Comparison of ENCODE assay signal across 11 cellular contexts in the genomic region with DNA sequence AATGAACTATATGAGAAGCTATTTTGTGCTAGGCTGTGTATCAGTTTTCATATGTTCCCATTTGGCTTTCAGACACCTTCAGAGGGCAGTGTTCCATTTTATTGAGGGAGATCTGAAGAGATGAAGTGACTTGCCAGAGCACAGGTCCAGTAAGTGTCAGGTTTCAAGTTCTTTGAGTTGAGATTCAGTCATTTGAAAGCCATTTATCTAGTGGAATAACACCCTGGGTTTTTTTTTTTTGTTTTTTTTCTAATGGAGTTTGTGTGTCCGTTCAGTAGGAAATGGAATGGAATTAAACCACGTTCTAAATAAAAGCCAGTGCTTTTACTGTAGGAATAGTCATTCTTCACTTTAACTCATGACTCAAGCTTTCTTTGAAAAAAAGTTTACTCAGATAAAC.
A peak's percentile ranks its signal among the peaks of the same experiment; 100 is the strongest.
DNase-seq lines count a peak whose midpoint lies in the region; ATAC-seq and TF ChIP-seq lines count a peak whose summit lies in the region.
"Had no signal": no experiment of that assay in that cellular context is flagged by ENCODE, and none has a peak within 500 bp of the region (broad histone marks: within the 10 kb centered on the region; RNA-seq: fewer than 3 reads in every experiment).

No MANE protein-coding gene starts in this region.

- CTCF ChIA-PET in AG04450 (lab: Charles Lee), result interaction anchor here (0.7 to 1.7 kb wide), 3 partner anchors 9 to 420 kb away, joined by 4 to 8 read pairs (median 4); no protein-coding TSS in a partner anchor

- no peak for DNase-seq in AG04450 (ENCODE audit: low read depth, low spot score)
- peak; percentile 20 for DNase-seq in HuH-7 (ENCODE audit: low spot score)
- peak; percentile 60 for DNase-seq in RPMI7951 (ENCODE audit: low read depth)
- DNase-seq in left ventricle myocardium superior, result no peak
- DNase-seq in UCSD-AML1 (lab: John Stamatoyannopoulos, UW; ENCODE audit: unreplicated experiment), result no peak
- no peak for DNase-seq in KBM-7
- DNase-seq in A172 (ENCODE audit: low spot score), result no peak
- DNase-seq in stimulated activated CD8-positive, alpha-beta memory T cell treated with anti-CD3 and anti-CD28 coated beads, Interleukin-4, amount 100 ng/mL, for 48 hours, result no peak
- DNase-seq: amniotic stem cell, glutamatergic neuron had no signal

- peak; percentile 15; the same call in 1 of the 2 replicates for TF ChIP-seq CTCF in AG04450 (IDR thresholded peaks at IDR 0.05; ENCODE audit: low read depth, low read length)

- in situ Hi-C loops in KBM-7 (cut with MboI; ENCODE audit: low pct_unique_long_range_greater_than_20kb, low sequenced_read_pairs), result no loop called here

- intact Hi-C loops in left ventricle myocardium superior (cut with micrococcal nuclease), result no loop called here

- POLR2A ChIA-PET in AG04450 (lab: Yijun Ruan, JAX), result interaction anchor here (1.3 kb wide), 1 partner anchor 13 kb away, joined by 4 read pairs; no protein-coding TSS in a partner anchor

- ATAC-seq in left ventricle myocardium superior, result peak; percentile 53

- no peak overlapping the region for H3K27ac ChIP-seq in AG04450 (ENCODE audit: low read depth, low read length)
- H3K27ac ChIP-seq: BLaER1 had no signal

- H3K9me3 ChIP-seq in AG04450 (ENCODE audit: control insufficient read depth, insufficient read depth, low read length), result no peaks in the 10 kb centered on the region
- H3K9me3 ChIP-seq: BLaER1 had no signal

- no peak overlapping the region for H3K4me3 ChIP-seq in AG04450 (ENCODE audit: low read depth, low read length)
- H3K4me3 ChIP-seq: BLaER1 had no signal

- no peaks in the 10 kb centered on the region for H3K27me3 ChIP-seq in AG04450 (ENCODE audit: control insufficient read depth, insufficient read depth, low read length)
- H3K27me3 ChIP-seq: BLaER1 had no signal

Comparison
In these comparisons a context has a peak if more than half of its experiments do, and no peak if none do; other contexts are left out.
1. DNase-seq: peak in HuH-7 (single experiment) and RPMI7951 (single experiment); none in AG04450 (single experiment), left ventricle myocardium superior (single experiment), UCSD-AML1 (single experiment), KBM-7 (single experiment), A172 (single experiment) and stimulated activated CD8-positive, alpha-beta memory T cell treated with anti-CD3 and anti-CD28 coated beads, Interleukin-4, amount 100 ng/mL, for 48 hours (single experiment).